10 cellular contexts compared by ENCODE assay signal in genomic region chr11:113249491-113249763, GRCh38.
A peak's percentile ranks its signal among the peaks of the same experiment; 100 is the strongest.
DNase-seq lines count a peak whose midpoint lies in the region; TF ChIP-seq lines count a peak whose summit lies in the region.
"Had no signal": no experiment of that assay in that cellular context is flagged by ENCODE, and none has a peak within 500 bp of the region (broad histone marks: within the 10 kb centered on the region; RNA-seq: fewer than 3 reads in every experiment).

No MANE protein-coding gene starts in this region.

- no peak overlapping the region for H3K27ac Mint-ChIP-seq in activated CD4-positive, alpha-beta T cell treated with anti-CD3 and anti-CD28 coated beads, Interleukin-2, amount 10 ng/mL, durations not matched to agents 7 days and 5 days
- no peak overlapping the region for H3K27ac Mint-ChIP-seq in chondrocyte (ENCODE audit: unreplicated experiment)

- no peak overlapping the region for H3K4me3 Mint-ChIP-seq in activated CD4-positive, alpha-beta T cell treated with anti-CD3 and anti-CD28 coated beads, Interleukin-2, amount 10 ng/mL, durations not matched to agents 7 days and 5 days
- no peak overlapping the region for H3K4me3 Mint-ChIP-seq in chondrocyte (ENCODE audit: unreplicated experiment)

- H3K4me1 Mint-ChIP-seq in activated CD4-positive, alpha-beta T cell treated with anti-CD3 and anti-CD28 coated beads, Interleukin-2, amount 10 ng/mL, durations not matched to agents 7 days and 5 days: no peaks in the 10 kb centered on the region
- H3K4me1 Mint-ChIP-seq in chondrocyte (ENCODE audit: low read depth): no peaks in the 10 kb centered on the region

- H3K36me3 Mint-ChIP-seq in activated CD4-positive, alpha-beta T cell treated with anti-CD3 and anti-CD28 coated beads, Interleukin-2, amount 10 ng/mL, durations not matched to agents 7 days and 5 days (ENCODE audit: low read depth): no peaks in the 10 kb centered on the region
- H3K36me3 Mint-ChIP-seq in chondrocyte (ENCODE audit: low read depth): no peaks in the 10 kb centered on the region
- H3K36me3 Mint-ChIP-seq: activated naive CD4-positive, alpha-beta T cell treated with anti-CD3 and anti-CD28 coated beads, Interleukin-2, amount 50 U/mL, for 72 hours had no signal

- POLR2A ChIA-PET in activated CD4-positive, alpha-beta T cell treated with anti-CD3 and anti-CD28 coated beads, Interleukin-2, amount 10 ng/mL, durations not matched to agents 7 days and 5 days (lab: Charles Lee): interaction anchor here (0.5 kb wide), 1 partner anchor 17 kb away, joined by 3 read pairs; no protein-coding TSS in a partner anchor

- CTCF ChIA-PET in activated CD4-positive, alpha-beta T cell treated with anti-CD3 and anti-CD28 coated beads, Interleukin-2, amount 10 ng/mL, durations not matched to agents 7 days and 5 days (lab: Charles Lee): interaction anchor here (1.1 to 1.8 kb wide), 3 partner anchors 11 to 40 kb away, joined by 3 to 5 read pairs (median 3); no protein-coding TSS in a partner anchor

- peak; percentile 17 for DNase-seq in activated CD4-positive, alpha-beta T cell treated with anti-CD3 and anti-CD28 coated beads for 48 hours
- no peak for DNase-seq in activated CD4-positive, alpha-beta T cell treated with anti-CD3 and anti-CD28 coated beads, Interleukin-2, amount 10 ng/mL, durations not matched to agents 7 days and 5 days
- DNase-seq in NAMALWA (ENCODE audit: low spot score): peak; percentile 7
- DNase-seq in chondrocyte (ENCODE audit: low spot score): no peak
- peak; percentile 60 for DNase-seq in retina
- DNase-seq in stimulated activated CD4-positive, alpha-beta T cell treated with anti-CD3 and anti-CD28 coated beads, Interleukin-12 subunit alpha, Interleukin-12 subunit beta, amount 100 ng/mL, for 4 hours: no peak
- no peak for DNase-seq in stimulated activated naive CD4-positive, alpha-beta T cell treated with Interleukin-2 at 50 U/mL for 16 hours (lab: John Stamatoyannopoulos, UW)
- no peak for DNase-seq in stimulated activated naive CD4-positive, alpha-beta T cell (lab: John Stamatoyannopoulos, UW)
- DNase-seq: islet precursor cell had no signal

- peaks cover 14% of the 10 kb centered on the region for H3K27me3 Mint-ChIP-seq in activated CD4-positive, alpha-beta T cell treated with anti-CD3 and anti-CD28 coated beads, Interleukin-2, amount 10 ng/mL, durations not matched to agents 7 days and 5 days
- H3K27me3 Mint-ChIP-seq in chondrocyte (ENCODE audit: low read depth): no peaks in the 10 kb centered on the region

- TF ChIP-seq CTCF in chondrocyte (IDR thresholded peaks at IDR 0.05): peak; percentile 49

- no peaks in the 10 kb centered on the region for H3K9me3 Mint-ChIP-seq in activated CD4-positive, alpha-beta T cell treated with anti-CD3 and anti-CD28 coated beads, Interleukin-2, amount 10 ng/mL, durations not matched to agents 7 days and 5 days
- H3K9me3 Mint-ChIP-seq in chondrocyte (ENCODE audit: low read depth): no peaks in the 10 kb centered on the region
- H3K9me3 Mint-ChIP-seq: activated naive CD4-positive, alpha-beta T cell treated with anti-CD3 and anti-CD28 coated beads, Interleukin-2, amount 50 U/mL, for 72 hours had no signal

Comparison
In these comparisons a context has a peak if more than half of its experiments do, and no peak if none do; other contexts are left out.
1. DNase-seq: peak in activated CD4-positive, alpha-beta T cell treated with anti-CD3 and anti-CD28 coated beads for 48 hours (single experiment), NAMALWA (single experiment) and retina (single experiment); none in activated CD4-positive, alpha-beta T cell treated with anti-CD3 and anti-CD28 coated beads, Interleukin-2, amount 10 ng/mL, durations not matched to agents 7 days and 5 days (single experiment), chondrocyte (single experiment), stimulated activated CD4-positive, alpha-beta T cell treated with anti-CD3 and anti-CD28 coated beads, Interleukin-12 subunit alpha, Interleukin-12 subunit beta, amount 100 ng/mL, for 4 hours (single experiment), stimulated activated naive CD4-positive, alpha-beta T cell treated with Interleukin-2 at 50 U/mL for 16 hours (single experiment) and stimulated activated naive CD4-positive, alpha-beta T cell (0 of 6).